Comparison of ENCODE assay signal across 10 cellular contexts in genomic region chr16:53429221-53429943, GRCh38. TPM values are rescaled to one million over a fixed set of nuclear protein-coding genes. Genes with fewer than 3 reads are reported as not detected.
DNase-seq lines count a peak whose midpoint lies in the region; ATAC-seq and TF ChIP-seq lines count a peak whose summit lies in the region.
"Had no signal": no experiment of that assay in that cellular context is flagged by ENCODE, and none has a peak within 500 bp of the region (broad histone marks: within the 10 kb centered on the region; RNA-seq: fewer than 3 reads in every experiment).

No MANE protein-coding gene starts in this region.

- H2AFZ ChIP-seq in SK-N-SH (ENCODE audit: low read depth) (peak overlapping the region; percentile 51; the same call in 1 of the 2 replicates), OCI-LY7 (ENCODE audit: low read length) (no peak overlapping the region)

- no peaks in the 10 kb centered on the region for H3K27me3 ChIP-seq in SK-N-SH (ENCODE audit: insufficient read depth)
- no peaks in the 10 kb centered on the region for H3K27me3 ChIP-seq in ascending aorta
- H3K27me3 ChIP-seq in left lung: no peaks in the 10 kb centered on the region

- peak overlapping the region; percentile 92 for H3K27ac Mint-ChIP-seq in type B pancreatic cell

- peak; percentile 10 for DNase-seq in NCI-H510A treated with DMSO at 0.1 percent for 48 hours (lab: John Stamatoyannopoulos, UW)
- DNase-seq in NCI-H510A (lab: John Stamatoyannopoulos, UW): no peak
- peak; percentile 48 for DNase-seq in SK-N-SH
- DNase-seq in fibroblast of peridontal ligament (ENCODE audit: extremely low read depth): peak; percentile 45
- DNase-seq in type B pancreatic cell (ENCODE audit: extremely low spot score, unreplicated experiment): no peak
- DNase-seq in OCI-LY7 (ENCODE audit: low spot score): no peak
- DNase-seq in ascending aorta (ENCODE audit: low spot score in 2 of 2): no peak
- no peak for DNase-seq in left lung
- DNase-seq: ACHN had no signal

- H3K36me3 ChIP-seq in SK-N-SH (replicated peaks in 1 of 2; ENCODE audit: control insufficient read depth in 1 of 2, insufficient read depth in 2 of 2, low read length in 1 of 2): no peaks in the 10 kb centered on the region
- H3K36me3 ChIP-seq in OCI-LY7 (ENCODE audit: insufficient read depth, low read length): no peaks in the 10 kb centered on the region
- H3K36me3 ChIP-seq in ascending aorta: no peaks in the 10 kb centered on the region
- no peaks in the 10 kb centered on the region for H3K36me3 ChIP-seq in left lung

- H3K4me3 ChIP-seq in SK-N-SH (ENCODE audit: low read depth in 2 of 2, low read length in 1 of 2) (no peak overlapping the region), OCI-LY7 (ENCODE audit: low read depth, low read length, poor library complexity, severe bottlenecking) (no peak overlapping the region), ascending aorta (no peak overlapping the region), left lung (no peak overlapping the region)
- H3K4me3 ChIP-seq: skin epidermis had no signal

- intact Hi-C loops in OCI-LY7 (cut with micrococcal nuclease; ENCODE audit: unreplicated experiment): no loop called here
- intact Hi-C loops in ascending aorta (cut with DNase I): no loop called here
- intact Hi-C loops in left lung (cut with DNase I): no loop called here

- no peaks in the 10 kb centered on the region for H3K9me3 ChIP-seq in SK-N-SH
- H3K9me3 ChIP-seq in OCI-LY7 (ENCODE audit: low read length): peaks cover 8% of the 10 kb centered on the region; the same call in 1 of the 2 replicates
- H3K9me3 ChIP-seq in ascending aorta: no peaks in the 10 kb centered on the region
- peaks cover 0 to 16% of the 10 kb centered on the region in 2 donors for H3K9me3 ChIP-seq in left lung

- H3K9me2 ChIP-seq in SK-N-SH (no peaks in the 10 kb centered on the region), OCI-LY7 (ENCODE audit: insufficient read depth, low read length) (no peaks in the 10 kb centered on the region)

- H3K4me3 Mint-ChIP-seq in type B pancreatic cell: peak overlapping the region; percentile 42

- no peak for ATAC-seq in left lung

- no peak for TF ChIP-seq RAD21 in SK-N-SH (IDR thresholded peaks at IDR 0.05; ENCODE audit: low read length)

- peak in 1 of 2 experiments; percentile 18; a peak in 1 of 4 replicates for TF ChIP-seq EP300 in SK-N-SH (IDR thresholded peaks at IDR 0.05; ENCODE audit: borderline replicate concordance in 1 of 2, low read depth in 1 of 2, low read length in 1 of 2)

- CTCF ChIA-PET in SK-N-SH (lab: Yijun Ruan, JAX) (interaction anchor here (0.7 kb wide), 1 partner anchor 15 kb away, joined by 3 read pairs; no protein-coding TSS in a partner anchor), OCI-LY7 (lab: Charles Lee; ENCODE audit: unreplicated experiment) (no interaction called here)

- H3K79me2 ChIP-seq in SK-N-SH (ENCODE audit: insufficient read depth) (0 out of 2 replicates have a peak, but pooled peaks cover under 1% of the 10 kb centered on the region), OCI-LY7 (ENCODE audit: insufficient read depth, low read depth, low read length) (no peaks in the 10 kb centered on the region)

- POLR2A ChIA-PET in SK-N-SH (lab: Yijun Ruan, JAX) (no interaction called here), OCI-LY7 (lab: Charles Lee) (interaction anchor here (0.7 kb wide), 1 partner anchor 21 kb away, joined by 4 read pairs; no protein-coding TSS in a partner anchor)

- peaks cover 9% of the 10 kb centered on the region for H3F3A ChIP-seq in SK-N-SH (replicated peaks; ENCODE audit: insufficient read depth)

- no peaks in the 10 kb centered on the region for H3K27me3 Mint-ChIP-seq in type B pancreatic cell

- peaks cover 0 to 8% of the 10 kb centered on the region in 2 experiments; a peak in 1 of 4 replicates for H3K4me1 ChIP-seq in SK-N-SH (ENCODE audit: control insufficient read depth in 1 of 2, insufficient read depth in 2 of 2, low read depth in 1 of 2, low read length in 1 of 2)
- peaks cover 5% of the 10 kb centered on the region for H3K4me1 ChIP-seq in OCI-LY7 (ENCODE audit: insufficient read depth, low read length, poor library complexity, severe bottlenecking)
- no peaks in the 10 kb centered on the region for H3K4me1 ChIP-seq in ascending aorta
- peaks cover 0 to 5% of the 10 kb centered on the region in 2 donors for H3K4me1 ChIP-seq in left lung

- no peak overlapping the region for H3K9ac ChIP-seq in SK-N-SH

- H3K9me3 Mint-ChIP-seq in type B pancreatic cell: no peaks in the 10 kb centered on the region

- peak overlapping the region; percentile 6 to 52; a peak in 3 of 4 replicates for H3K27ac ChIP-seq in SK-N-SH (ENCODE audit: low read depth in 2 of 2, low read length in 1 of 2)
- no peak overlapping the region for H3K27ac ChIP-seq in OCI-LY7 (ENCODE audit: low read depth, low read length, poor library complexity, severe bottlenecking)
- no peak overlapping the region for H3K27ac ChIP-seq in ascending aorta
- no peak overlapping the region for H3K27ac ChIP-seq in left lung
- H3K27ac ChIP-seq: skin epidermis had no signal

- BruUV-seq in OCI-LY7 (replicated peaks; lab: Mats Ljungman, UMichigan): no TSS peak

- H3K4me2 ChIP-seq in SK-N-SH: peak overlapping the region; percentile 60; the same call in 1 of the 2 replicates
- H3K4me2 ChIP-seq in OCI-LY7 (ENCODE audit: low read length): no peak overlapping the region

- 29% methylated on average over 4 of the region's 4 CpGs for WGBS in SK-N-SH (ENCODE audit: low lambda C conversion rate)

- no peaks in the 10 kb centered on the region for H3K36me3 Mint-ChIP-seq in type B pancreatic cell

- peaks cover 10% of the 10 kb centered on the region for H3K4me1 Mint-ChIP-seq in type B pancreatic cell (ENCODE audit: unreplicated experiment)

- no peak for TF ChIP-seq CTCF in SK-N-SH (IDR thresholded peaks at IDR 0.05)
- no peak for TF ChIP-seq CTCF in type B pancreatic cell (conservative IDR thresholded peaks at IDR 0.05)
- no peak for TF ChIP-seq CTCF in OCI-LY7 (conservative IDR thresholded peaks at IDR 0.05; ENCODE audit: low read length)
- TF ChIP-seq CTCF in ascending aorta (IDR thresholded peaks at IDR 0.05): no peak
- TF ChIP-seq CTCF in left lung (IDR thresholded peaks at IDR 0.05): no peak

- H4K20me1 ChIP-seq in SK-N-SH (ENCODE audit: insufficient read depth) (no peaks in the 10 kb centered on the region), OCI-LY7 (ENCODE audit: insufficient read depth, low read length) (no peaks in the 10 kb centered on the region)

TF ChIP-seq in SK-N-SH, 30 proteins besides CTCF, POLR2A, EP300 and RAD21:
- TF ChIP-seq RCOR1 (IDR thresholded peaks at IDR 0.05; ENCODE audit: low read length) (peak; percentile 23; the same call in 1 of the 2 replicates), TCF12 (IDR thresholded peaks at IDR 0.05) (peak; percentile 24; the same call in 1 of the 2 replicates), IRF3 (IDR thresholded peaks at IDR 0.05; ENCODE audit: low read depth, low read length) (no peak), GATA2 (CRISPR knock-in tag; IDR thresholded peaks at IDR 0.05) (peak; percentile 61), USF1 (IDR thresholded peaks at IDR 0.05; ENCODE audit: borderline replicate concordance, low read depth) (no peak), SMC3 (IDR thresholded peaks at IDR 0.05; ENCODE audit: low read depth, low read length) (no peak), ELF1 (IDR thresholded peaks at IDR 0.05) (no peak), NFIC (IDR thresholded peaks at IDR 0.05; ENCODE audit: borderline replicate concordance) (peak; percentile 71), FOSL2 (IDR thresholded peaks at IDR 0.05; ENCODE audit: borderline replicate concordance, low read depth) (0 out of 2 replicates have a peak, but pooled peaks have one; percentile 8), TAF1 (IDR thresholded peaks at IDR 0.05; ENCODE audit: borderline replicate concordance, low read depth, low read length) (no peak)

RNA-seq across cellular contexts. Expression of gene RBL2, which starts 4.9 kb away (rescaled TPM):
- 28.0 and 42.8 TPM in 2 replicates for polyA plus RNA-seq in SK-N-SH (2012; rRNA removed)
- polyA plus RNA-seq in SK-N-SH (2012; cell fraction: cytosol; rRNA removed): 24.6 and 26.8 TPM in 2 replicates
- polyA plus RNA-seq in SK-N-SH (2012; cell fraction: nucleus; rRNA removed): 86.6 and 127 TPM in 2 replicates
- total RNA-seq in type B pancreatic cell (ENCODE audit: low replicate concordance): 49.1 and 51.0 TPM in 2 replicates
- total RNA-seq in OCI-LY7 (2014; rRNA removed; shearing (Covaris generic)): 44.3 and 51.1 TPM in 2 replicates
- 69.0 and 83.3 TPM in 2 replicates for total RNA-seq in OCI-LY7 (2022)
- total RNA-seq in ascending aorta: 64.3 TPM
- total RNA-seq in left lung: 10 to 100 TPM; 62.1 to 67.3 TPM

Comparison
In these comparisons a context has a peak if more than half of its experiments do, and no peak if none do; other contexts are left out.
1. DNase-seq: peak in NCI-H510A treated with DMSO at 0.1 percent for 48 hours (single experiment), SK-N-SH (single experiment) and fibroblast of peridontal ligament (single experiment); none in NCI-H510A (single experiment), type B pancreatic cell (single experiment), OCI-LY7 (single experiment), ascending aorta (0 of 2) and left lung (0 of 2).
2. H3K27ac ChIP-seq: peak in SK-N-SH (2 of 2); none in OCI-LY7 (single experiment), ascending aorta (0 of 2) and left lung (0 of 2).